In genomic region chr2:105629634-105630033, GRCh38 we compare ENCODE assay signal across 17 cellular contexts.
DNase-seq lines count a peak whose midpoint lies in the region; ATAC-seq and TF ChIP-seq lines count a peak whose summit lies in the region.
"Had no signal": no experiment of that assay in that cellular context is flagged by ENCODE, and none has a peak within 500 bp of the region (broad histone marks: within the 10 kb centered on the region; RNA-seq: fewer than 3 reads in every experiment).

No MANE protein-coding gene starts in this region.

- no peak overlapping the region for H2AFZ ChIP-seq in DND-41 (ENCODE audit: low read depth, low read length)

- H3K79me2 ChIP-seq in DND-41 (ENCODE audit: insufficient read depth, low read length) = no peaks in the 10 kb centered on the region

- H3K4me2 ChIP-seq in BLaER1 = peak overlapping the region; percentile 62
- H3K4me2 ChIP-seq in DND-41 (ENCODE audit: insufficient read depth, low read length) = no peak overlapping the region

- ATAC-seq in DND-41 (ENCODE audit: insufficient read depth, low read depth) = peak; percentile 73

- H4K20me1 ChIP-seq in BLaER1 = no peaks in the 10 kb centered on the region
- H4K20me1 ChIP-seq in DND-41 (ENCODE audit: insufficient read depth, low read length) = no peaks in the 10 kb centered on the region

- H3K9me3 ChIP-seq in BLaER1 (peaks cover 16% of the 10 kb centered on the region; the same call in 1 of the 2 replicates), DND-41 (ENCODE audit: insufficient read depth, low read length, severe bottlenecking) (no peaks in the 10 kb centered on the region), KOPT-K1 (ENCODE audit: insufficient read depth, low read length, poor library complexity, severe bottlenecking) (peaks cover 31% of the 10 kb centered on the region)

- no peaks in the 10 kb centered on the region for H3K27me3 ChIP-seq in BLaER1
- peaks cover 2% of the 10 kb centered on the region for H3K27me3 ChIP-seq in DND-41 (ENCODE audit: insufficient read depth, low read length, poor library complexity)

- intact Hi-C loops in posterior vena cava (cut with DNase I) = no loop called here

- TF ChIP-seq CTCF in DND-41 (IDR thresholded peaks at IDR 0.05; ENCODE audit: borderline replicate concordance, extremely low read depth, low read length, poor library complexity, severe bottlenecking) = no peak

- H3K4me3 ChIP-seq in BLaER1 = no peak overlapping the region
- H3K4me3 ChIP-seq in DND-41 (ENCODE audit: low read depth in 1 of 2, low read length in 2 of 2) = no peak overlapping the region

- H3K9ac ChIP-seq in BLaER1 (no peak overlapping the region), DND-41 (ENCODE audit: low read depth, low read length) (no peak overlapping the region)

- H3K27ac ChIP-seq in BLaER1 (no peak overlapping the region), DND-41 (ENCODE audit: low read length) (no peak overlapping the region), KOPT-K1 (ENCODE audit: low read depth, low read length, poor library complexity, severe bottlenecking) (peak overlapping the region; percentile 59)
- H3K27ac ChIP-seq: 22Rv1 had no signal

- H3K36me3 ChIP-seq in BLaER1 (no peaks in the 10 kb centered on the region), DND-41 (ENCODE audit: insufficient read depth, low read length) (no peaks in the 10 kb centered on the region), KOPT-K1 (ENCODE audit: insufficient read depth, low read length) (no peaks in the 10 kb centered on the region)

- peaks cover 58% of the 10 kb centered on the region for H3K4me1 ChIP-seq in BLaER1
- peaks cover 33% of the 10 kb centered on the region for H3K4me1 ChIP-seq in DND-41 (ENCODE audit: insufficient read depth, low read length)

- DNase-seq in DND-41 (peak; percentile 44), NCI-H526 treated with DMSO at 0.1 percent for 48 hours (lab: John Stamatoyannopoulos, UW) (peak; percentile 75), T-helper 2 cell (no peak), SK-N-DZ (ENCODE audit: low spot score) (no peak), posterior vena cava (ENCODE audit: low spot score) (no peak)
- DNase-seq in activated CD4-positive, CD25-positive, alpha-beta regulatory T cell treated with anti-CD3 and anti-CD28 coated beads, Interleukin-2, amount 50 U/mL, for 72 hours = no peak
- DNase-seq: C1 segment of cervical spinal cord; CD4-positive, alpha-beta memory T cell; COR-L47; DMS 273 treated with DMSO at 0.1 percent for 48 hours; DMS79; GF-D8; H7; HCEC 1CT had no signal

Comparison
In these comparisons a context has a peak if more than half of its experiments do, and no peak if none do; other contexts are left out.
1. DNase-seq: peak in DND-41 (single experiment) and NCI-H526 treated with DMSO at 0.1 percent for 48 hours (single experiment); none in activated CD4-positive, CD25-positive, alpha-beta regulatory T cell treated with anti-CD3 and anti-CD28 coated beads, Interleukin-2, amount 50 U/mL, for 72 hours (single experiment), T-helper 2 cell (0 of 5), SK-N-DZ (single experiment) and posterior vena cava (single experiment).